Comparison of ENCODE assay signal across 18 cellular contexts in genomic region chr2:174775586-174775985, GRCh38. TPM values are rescaled to one million over a fixed set of nuclear protein-coding genes. Genes with fewer than 3 reads are reported as not detected.
DNase-seq lines count a peak whose midpoint lies in the region; ATAC-seq and TF ChIP-seq lines count a peak whose summit lies in the region.
"Had no signal": no experiment of that assay in that cellular context is flagged by ENCODE, and none has a peak within 500 bp of the region (broad histone marks: within the 10 kb centered on the region; RNA-seq: fewer than 3 reads in every experiment).

No MANE protein-coding gene starts in this region.

- H3K4me3 Mint-ChIP-seq in CD4-positive, alpha-beta memory T cell: no peak overlapping the region
- no peak overlapping the region for H3K4me3 Mint-ChIP-seq in chondrocyte (ENCODE audit: unreplicated experiment)
- H3K4me3 Mint-ChIP-seq: dendritic cell treated with granulocyte-macrophage colony-stimulating factor and Interleukin-4, amounts not matched to agents 40 ng/mL and 50 ng/mL, for 4 days had no signal

- peaks cover 50% of the 10 kb centered on the region for H3K4me1 ChIP-seq in CD4-positive, alpha-beta memory T cell (ENCODE audit: insufficient read depth, low read length)
- H3K4me1 ChIP-seq in mucosa of descending colon (ENCODE audit: low read depth) (no peaks in the 10 kb centered on the region), colonic mucosa (no peaks in the 10 kb centered on the region)

- intact Hi-C loops in CD4-positive, alpha-beta memory T cell (cut with micrococcal nuclease): loop anchor here (10.0 kb wide), 1 partner anchor 389 kb away; the partner anchor contains the start of gene ATF2
- intact Hi-C loops in mucosa of descending colon (cut with DNase I, micrococcal nuclease) (loop anchor here in 1 of 2 donors (10.0 kb wide), 1 partner anchor 209 kb away; no protein-coding TSS in a partner anchor), colonic mucosa (cut with DNase I) (no loop called here)

- H3K27me3 ChIP-seq in CD4-positive, alpha-beta memory T cell (ENCODE audit: insufficient read depth, low read length): no peaks in the 10 kb centered on the region
- H3K27me3 ChIP-seq in colonic mucosa: no peaks in the 10 kb centered on the region

- CTCF ChIA-PET in CD4-positive, alpha-beta memory T cell (lab: Charles Lee; ENCODE audit: partially characterized antibody): interaction anchor here (0.9 to 7.9 kb wide), 11 partner anchors 9 to 216 kb away, joined by 3 to 70 read pairs (median 5); partner anchors contain the start of gene CHRNA1

- no peak overlapping the region for H3K4me3 ChIP-seq in CD4-positive, alpha-beta memory T cell (ENCODE audit: low read length in 2 of 2)
- H3K4me3 ChIP-seq in mucosa of descending colon: no peak overlapping the region
- no peak overlapping the region for H3K4me3 ChIP-seq in colonic mucosa

- ATAC-seq in mucosa of descending colon: peak; percentile 26
- ATAC-seq: Panc1 had no signal

- no peak overlapping the region for H3K27ac ChIP-seq in CD4-positive, alpha-beta memory T cell (ENCODE audit: low read depth, low read length)
- H3K27ac ChIP-seq in colonic mucosa: no peak overlapping the region

- no peaks in the 10 kb centered on the region for H3K36me3 ChIP-seq in CD4-positive, alpha-beta memory T cell (ENCODE audit: insufficient read depth, low read length)
- H3K36me3 ChIP-seq in mucosa of descending colon (ENCODE audit: low read depth) (no peaks in the 10 kb centered on the region), colonic mucosa (no peaks in the 10 kb centered on the region)

- no peak overlapping the region for H3K9ac ChIP-seq in colonic mucosa (ENCODE audit: low read depth in 2 of 2, low read length in 2 of 2)

- no peaks in the 10 kb centered on the region for H3K36me3 Mint-ChIP-seq in CD4-positive, alpha-beta memory T cell
- no peaks in the 10 kb centered on the region for H3K36me3 Mint-ChIP-seq in chondrocyte (ENCODE audit: low read depth)

- peak overlapping the region in 6 of 7 donors; percentile 19 to 99 (median 78) for H3K27ac Mint-ChIP-seq in CD4-positive, alpha-beta memory T cell
- peak overlapping the region; percentile 14 for H3K27ac Mint-ChIP-seq in chondrocyte (ENCODE audit: unreplicated experiment)
- H3K27ac Mint-ChIP-seq: dendritic cell treated with granulocyte-macrophage colony-stimulating factor and Interleukin-4, amounts not matched to agents 40 ng/mL and 50 ng/mL, for 4 days had no signal

- no peaks in the 10 kb centered on the region for H3K27me3 Mint-ChIP-seq in CD4-positive, alpha-beta memory T cell
- H3K27me3 Mint-ChIP-seq in chondrocyte (ENCODE audit: low read depth): no peaks in the 10 kb centered on the region

- DNase-seq in CD4-positive, alpha-beta memory T cell: no peak
- DNase-seq in HT1080 (ENCODE audit: low read depth) (peak; percentile 28), chondrocyte (ENCODE audit: low spot score) (no peak), mucosa of descending colon (no peak), NCI-H524 (lab: John Stamatoyannopoulos, UW) (no peak), NCI-H1105 treated with DMSO at 0.1 percent for 48 hours (lab: John Stamatoyannopoulos, UW) (no peak), nucleus accumbens (lab: John Stamatoyannopoulos, UW) (no peak), colonic mucosa (no peak)
- DNase-seq: activated CD8-positive, alpha-beta memory T cell treated with anti-CD3 and anti-CD28 coated beads for 24 hours; activated gamma-delta T cell; DMS79; hippocampal formation; NCI-H2081 treated with DMSO at 0.1 percent for 48 hours; posterior cingulate gyrus; stimulated activated CD4-positive, alpha-beta T cell treated with anti-CD3 and anti-CD28 coated beads, Interleukin-4, amount 100 ng/mL, for 24 hours; SW 1271 had no signal

- TF ChIP-seq CTCF in chondrocyte (IDR thresholded peaks at IDR 0.05) (no peak), mucosa of descending colon (IDR thresholded peaks at IDR 0.05) (no peak), colonic mucosa (IDR thresholded peaks at IDR 0.05) (no peak)

- H3K4me1 Mint-ChIP-seq in CD4-positive, alpha-beta memory T cell: peaks cover 35 to 59% (median 45%) of the 10 kb centered on the region in 4 donors
- peaks cover 82% of the 10 kb centered on the region for H3K4me1 Mint-ChIP-seq in chondrocyte (ENCODE audit: low read depth)

- POLR2A ChIA-PET in CD4-positive, alpha-beta memory T cell (lab: Charles Lee; ENCODE audit: partially characterized antibody): interaction anchor here (0.8 to 2.0 kb wide), 2 partner anchors 12 to 13 kb away, joined by 3 to 7 read pairs; no protein-coding TSS in a partner anchor

- no peaks in the 10 kb centered on the region for H3K9me3 Mint-ChIP-seq in CD4-positive, alpha-beta memory T cell
- no peaks in the 10 kb centered on the region for H3K9me3 Mint-ChIP-seq in chondrocyte (ENCODE audit: low read depth)
- H3K9me3 Mint-ChIP-seq: dendritic cell treated with granulocyte-macrophage colony-stimulating factor and Interleukin-4, amounts not matched to agents 40 ng/mL and 50 ng/mL, for 4 days had no signal

- no peaks in the 10 kb centered on the region for H3K9me3 ChIP-seq in CD4-positive, alpha-beta memory T cell (ENCODE audit: control insufficient read depth in 1 of 2, low read length in 2 of 2)
- H3K9me3 ChIP-seq in mucosa of descending colon: no peaks in the 10 kb centered on the region
- no peaks in the 10 kb centered on the region for H3K9me3 ChIP-seq in colonic mucosa

RNA-seq across cellular contexts. Expression of gene CHRNA1, which starts 11.3 kb away (rescaled TPM):
- not detected for total RNA-seq in CD4-positive, alpha-beta memory T cell
- polyA plus RNA-seq in CD4-positive, alpha-beta memory T cell: 1 to 10 TPM in 1 of 2 donors, under 1 TPM in 1; 0.26 to 1.8 TPM
- 0.10 and 0.66 TPM in 2 replicates for total RNA-seq in HT1080 (2014; rRNA removed; shearing (Covaris generic))
- not detected in 2 replicates for polyA plus RNA-seq in HT1080 (2015; cell fraction: cytosol; rRNA removed)
- not detected in 2 replicates for polyA plus RNA-seq in HT1080 (2015; cell fraction: nucleus; rRNA removed)
- total RNA-seq in chondrocyte (0.30 to 1.3 TPM (median 0.38 TPM) in 3 replicates), mucosa of descending colon (1 to 10 TPM in 2 of 3 donors, under 1 TPM in 1; 0.76 to 2.6 (median 1.4) TPM), colonic mucosa (1 to 10 TPM; 1.1 to 2.7 TPM)
